In the genomic region with DNA sequence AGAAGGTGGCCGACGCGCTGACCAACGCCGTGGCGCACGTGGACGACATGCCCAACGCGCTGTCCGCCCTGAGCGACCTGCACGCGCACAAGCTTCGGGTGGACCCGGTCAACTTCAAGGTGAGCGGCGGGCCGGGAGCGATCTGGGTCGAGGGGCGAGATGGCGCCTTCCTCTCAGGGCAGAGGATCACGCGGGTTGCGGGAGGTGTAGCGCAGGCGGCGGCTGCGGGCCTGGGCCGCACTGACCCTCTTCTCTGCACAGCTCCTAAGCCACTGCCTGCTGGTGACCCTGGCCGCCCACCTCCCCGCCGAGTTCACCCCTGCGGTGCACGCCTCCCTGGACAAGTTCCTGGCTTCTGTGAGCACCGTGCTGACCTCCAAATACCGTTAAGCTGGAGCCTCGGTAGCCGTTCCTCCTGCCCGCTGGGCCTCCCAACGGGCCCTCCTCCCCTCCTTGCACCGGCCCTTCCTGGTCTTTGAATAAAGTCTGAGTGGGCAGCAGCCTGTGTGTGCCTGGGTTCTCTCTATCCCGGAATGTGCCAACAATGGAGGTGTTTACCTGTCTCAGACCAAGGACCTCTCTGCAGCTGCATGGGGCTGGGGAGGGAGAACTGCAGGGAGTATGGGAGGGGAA, we compare ENCODE assay signal across 17 cellular contexts. TPM values are rescaled to one million over a fixed set of nuclear protein-coding genes. Genes with fewer than 3 reads are reported as not detected.
"Had no signal": no experiment of that assay in that cellular context is flagged by ENCODE, and none has a peak within 500 bp of the region (broad histone marks: within the 10 kb centered on the region; RNA-seq: fewer than 3 reads in every experiment).

No MANE protein-coding gene starts in this region.

RNA-seq across cellular contexts. Expression of a gene that starts 0.7 kb away (rescaled TPM):
- total RNA-seq: activated CD4-positive, alpha-beta T cell treated with anti-CD3 and anti-CD28 coated beads for 36 hours; activated naive CD4-positive, alpha-beta T cell treated with anti-CD3 and anti-CD28 coated beads, Interleukin-2, amount 50 U/mL, for 72 hours; bronchial epithelial cell; dermis blood vessel endothelial cell; epithelial cell of proximal tubule; mammary epithelial cell; mesothelial cell of epicardium; progenitor cell of endocrine pancreas; renal cortical epithelial cell had no signal
- polyA plus RNA-seq: keratinocyte, mammary epithelial cell, SK-N-SH had no signal

RNA-seq across cellular contexts. Expression of a gene that starts 3.2 kb away (rescaled TPM):
- total RNA-seq: activated CD4-positive, alpha-beta T cell treated with anti-CD3 and anti-CD28 coated beads for 36 hours; activated naive CD4-positive, alpha-beta T cell treated with anti-CD3 and anti-CD28 coated beads, Interleukin-2, amount 50 U/mL, for 72 hours; activated T-helper 1 cell treated with anti-CD3 and anti-CD28 coated beads, Interleukin-12 subunit alpha, Interleukin-12 subunit beta, Interleukin-2, Interleukin-4 antibody, amounts not matched to agents 30 ng/mL and 10 ng/mL and 1 ng/mL, durations not matched to agents 14 hours and 24 hours and 36 hours; bronchial epithelial cell; dermis blood vessel endothelial cell; epithelial cell of proximal tubule; mesothelial cell of epicardium; progenitor cell of endocrine pancreas; renal cortical epithelial cell had no signal
- polyA plus RNA-seq: SK-N-SH had no signal

RNA-seq across cellular contexts. Expression of a gene that starts 6.9 kb away (rescaled TPM):
- total RNA-seq: bronchial epithelial cell, gastrocnemius medialis, left colon, ovary, renal cortical epithelial cell had no signal
- polyA plus RNA-seq: liver had no signal

RNA-seq across cellular contexts. Expression of a gene that starts 7.5 kb away (rescaled TPM):
- total RNA-seq: activated CD4-positive, alpha-beta T cell treated with anti-CD3 and anti-CD28 coated beads for 36 hours; activated naive CD4-positive, alpha-beta T cell treated with anti-CD3 and anti-CD28 coated beads, Interleukin-2, amount 50 U/mL, for 72 hours; activated T-helper 1 cell treated with anti-CD3 and anti-CD28 coated beads, Interleukin-12 subunit alpha, Interleukin-12 subunit beta, Interleukin-2, Interleukin-4 antibody, amounts not matched to agents 30 ng/mL and 10 ng/mL and 1 ng/mL, durations not matched to agents 14 hours and 24 hours and 36 hours; bronchial epithelial cell; dermis blood vessel endothelial cell; epithelial cell of proximal tubule; gastrocnemius medialis; left colon; mammary epithelial cell; mesothelial cell of epicardium; progenitor cell of endocrine pancreas; renal cortical epithelial cell had no signal
- polyA plus RNA-seq: keratinocyte, mammary epithelial cell, ovary, SK-N-SH, thymus had no signal

RNA-seq across cellular contexts. Expression of a gene that starts 20.9 kb away (rescaled TPM):
- total RNA-seq: activated CD4-positive, alpha-beta T cell treated with anti-CD3 and anti-CD28 coated beads for 36 hours; activated naive CD4-positive, alpha-beta T cell treated with anti-CD3 and anti-CD28 coated beads, Interleukin-2, amount 50 U/mL, for 72 hours; activated T-helper 1 cell treated with anti-CD3 and anti-CD28 coated beads, Interleukin-12 subunit alpha, Interleukin-12 subunit beta, Interleukin-2, Interleukin-4 antibody, amounts not matched to agents 30 ng/mL and 10 ng/mL and 1 ng/mL, durations not matched to agents 14 hours and 24 hours and 36 hours; bronchial epithelial cell; dermis blood vessel endothelial cell; epithelial cell of proximal tubule; gastrocnemius medialis; left colon; mammary epithelial cell; mesothelial cell of epicardium; progenitor cell of endocrine pancreas; renal cortical epithelial cell had no signal
- polyA plus RNA-seq: keratinocyte, liver, mammary epithelial cell, ovary, SK-N-SH had no signal
